In genomic region chr11:128297111-128297651, GRCh38 we compare ENCODE assay signal across 9 cellular contexts.
DNase-seq lines count a peak whose midpoint lies in the region; ATAC-seq and TF ChIP-seq lines count a peak whose summit lies in the region.
"Had no signal": no experiment of that assay in that cellular context is flagged by ENCODE, and none has a peak within 500 bp of the region (broad histone marks: within the 10 kb centered on the region; RNA-seq: fewer than 3 reads in every experiment).

No MANE protein-coding gene starts in this region.

- ATAC-seq in HG02938 (IDR thresholded peaks at IDR 0.05; ENCODE audit: unreplicated experiment): peak; percentile 32
- ATAC-seq in PC-3: peak; percentile 73
- no peak for ATAC-seq in GM18858 (IDR thresholded peaks at IDR 0.05; ENCODE audit: unreplicated experiment)

- H3K27me3 ChIP-seq in PC-3 (ENCODE audit: low read length): no peaks in the 10 kb centered on the region

- no peak overlapping the region for H2AFZ ChIP-seq in PC-3 (ENCODE audit: low read length)
- H2AFZ ChIP-seq: parathyroid adenoma had no signal

- in situ Hi-C loops in Caki2 (cut with HindIII; ENCODE audit: low pct_unique_long_range_greater_than_20kb, low sequenced_read_pairs): no loop called here

- H3K36me3 ChIP-seq in PC-3 (ENCODE audit: low read depth, low read length): no peaks in the 10 kb centered on the region

- H3K4me3 ChIP-seq in PC-3 (ENCODE audit: low read length) (no peak overlapping the region), coronary artery (no peak overlapping the region)

- H3K27ac ChIP-seq in PC-3 (ENCODE audit: low read length) (no peak overlapping the region), coronary artery (no peak overlapping the region)
- H3K27ac ChIP-seq: parathyroid adenoma had no signal

- H3K4me1 ChIP-seq in PC-3 (ENCODE audit: insufficient read depth, low read length): peaks cover 15% of the 10 kb centered on the region
- H3K4me1 ChIP-seq: parathyroid adenoma had no signal

- POLR2A ChIA-PET in PC-3 (lab: Charles Lee; ENCODE audit: unreplicated experiment): no interaction called here

- no peak overlapping the region for H3K4me2 ChIP-seq in PC-3 (ENCODE audit: low read length)

- CTCF ChIA-PET in PC-3 (lab: Charles Lee): no interaction called here

- H4K20me1 ChIP-seq in PC-3 (ENCODE audit: low read length): no peaks in the 10 kb centered on the region

- peak; percentile 1 for DNase-seq in Caki2 (ENCODE audit: low read depth)
- no peak for DNase-seq in PC-3
- DNase-seq in left kidney (ENCODE audit: low read depth, low spot score): peak; percentile 40
- no peak for DNase-seq in coronary artery (ENCODE audit: low spot score)
- DNase-seq in NCI-H1048 (lab: John Stamatoyannopoulos, UW): no peak
- DNase-seq in NK-92 treated with Interleukin-12 subunit alpha and Interleukin-12 subunit beta, amount 100 ng/mL, for 24 hours (lab: John Stamatoyannopoulos, UW): no peak

- intact Hi-C loops in PC-3 (cut with micrococcal nuclease): no loop called here

- H3K9me2 ChIP-seq in PC-3 (replicated peaks; ENCODE audit: low read length): no peaks in the 10 kb centered on the region

- H3K79me2 ChIP-seq in PC-3 (ENCODE audit: low read length): no peaks in the 10 kb centered on the region
- H3K79me2 ChIP-seq: parathyroid adenoma had no signal

- BruUV-seq in PC-3 (replicated peaks; lab: Mats Ljungman, UMichigan): no TSS peak

- no peaks in the 10 kb centered on the region for H3K9me3 ChIP-seq in PC-3 (ENCODE audit: low read length)

- no peaks in the 10 kb centered on the region for H3F3A ChIP-seq in PC-3 (ENCODE audit: low read length, unreplicated experiment)

- no peak for TF ChIP-seq CTCF in PC-3 (conservative IDR thresholded peaks at IDR 0.05; ENCODE audit: low read depth, low read length)
- TF ChIP-seq CTCF in coronary artery (IDR thresholded peaks at IDR 0.05): no peak

- no peak overlapping the region for H3K9ac ChIP-seq in PC-3 (ENCODE audit: low read length)
- H3K9ac ChIP-seq: parathyroid adenoma had no signal

Comparison
In these comparisons a context has a peak if more than half of its experiments do, and no peak if none do; other contexts are left out.
1. DNase-seq: peak in Caki2 (single experiment) and left kidney (single experiment); none in PC-3 (single experiment), coronary artery (single experiment), NCI-H1048 (single experiment) and NK-92 treated with Interleukin-12 subunit alpha and Interleukin-12 subunit beta, amount 100 ng/mL, for 24 hours (single experiment).